Comparison of ENCODE assay signal across 8 cellular contexts in genomic region chr21:38806942-38807284, GRCh38. TPM values are rescaled to one million over a fixed set of nuclear protein-coding genes. Genes with fewer than 3 reads are reported as not detected.
DNase-seq lines count a peak whose midpoint lies in the region; ATAC-seq and TF ChIP-seq lines count a peak whose summit lies in the region.

No MANE protein-coding gene starts in this region.

- no peak for TF ChIP-seq POLR2A in gastroesophageal sphincter (IDR thresholded peaks at IDR 0.05)

- H3K9me3 ChIP-seq in gastroesophageal sphincter: no peaks in the 10 kb centered on the region

- ATAC-seq in gastroesophageal sphincter (no peak), GM21423 (IDR thresholded peaks at IDR 0.05; ENCODE audit: unreplicated experiment) (no peak), GM18870 (IDR thresholded peaks at IDR 0.05; ENCODE audit: unreplicated experiment) (no peak)

- peak; percentile 41 for DNase-seq in stimulated activated CD4-positive, alpha-beta T cell treated with anti-CD3 and anti-CD28 coated beads, Interleukin-15, amount 100 ng/mL, for 24 hours
- no peak for DNase-seq in stimulated activated CD4-positive, alpha-beta T cell treated with anti-CD3 and anti-CD28 coated beads, Interleukin-12 subunit alpha, Interleukin-12 subunit beta, amount 100 ng/mL, for 4 hours
- no peak for DNase-seq in GM19240 (ENCODE audit: insufficient read length, low spot score)

- TF ChIP-seq CTCF in WI38 (IDR thresholded peaks at IDR 0.05; ENCODE audit: low read depth, low read length): no peak
- no peak for TF ChIP-seq CTCF in gastroesophageal sphincter (IDR thresholded peaks at IDR 0.05)

- H3K4me3 ChIP-seq in WI38 (ENCODE audit: low read depth, low read length): peak overlapping the region; percentile 97
- H3K4me3 ChIP-seq in gastroesophageal sphincter: peak overlapping the region; percentile 70 to 90
- H3K4me3 ChIP-seq in skin epidermis: peak overlapping the region; percentile 72 to 97 (median 87)

- peaks cover 0 to 19% of the 10 kb centered on the region in 2 donors for H3K36me3 ChIP-seq in gastroesophageal sphincter

- 6 to 8% methylated on average over 9 of the region's 9 CpGs for WGBS in gastroesophageal sphincter (ENCODE audit: low coverage in 1 of 2), 2 donors

- peaks cover 0 to 58% (median 3%) of the 10 kb centered on the region in 3 donors for H3K4me1 ChIP-seq in gastroesophageal sphincter

- H3K27me3 ChIP-seq in gastroesophageal sphincter: no peaks in the 10 kb centered on the region

- H3K27ac ChIP-seq in gastroesophageal sphincter (peak overlapping the region; percentile 68 to 96 (median 94)), skin epidermis (peak overlapping the region; percentile 92 to 100 (median 97))

- no peak for TF ChIP-seq EP300 in gastroesophageal sphincter (IDR thresholded peaks at IDR 0.05)

RNA-seq across cellular contexts. Expression of gene ETS2, which starts 1.2 kb away (rescaled TPM):
- 100 to 1,000 TPM in 1 of 4 donors, 10 to 100 TPM in 3; 50.9 to 169 (median 63.5) TPM for total RNA-seq in gastroesophageal sphincter
